In the genomic region with DNA sequence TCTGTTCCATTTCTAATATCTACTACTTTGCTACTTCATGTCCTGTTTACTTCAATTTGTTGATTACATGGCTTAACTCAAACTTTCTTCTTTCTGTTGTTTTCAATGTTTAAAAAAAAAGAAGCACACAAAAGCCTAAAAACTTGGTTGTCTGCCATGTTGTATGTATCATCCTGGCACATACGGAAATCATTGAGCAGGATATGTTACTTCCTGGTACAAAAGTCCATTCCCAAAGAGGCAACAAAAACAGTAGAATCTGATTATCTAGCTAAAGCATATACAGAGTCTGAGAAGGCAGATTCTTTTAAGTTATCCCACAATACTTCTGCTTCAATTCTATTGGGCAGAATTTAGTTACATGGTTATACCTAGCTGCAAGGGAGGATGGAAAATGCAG, we compare ENCODE assay signal across 1 cellular context.
TF ChIP-seq lines count a peak whose summit lies in the region.

No MANE protein-coding gene starts in this region.

TF ChIP-seq in HepG2, 621 proteins besides CTCF, POLR2A, EP300 and RAD21:
- TF ChIP-seq LCORL (IDR thresholded peaks at IDR 0.05), result 0 out of 2 replicates have a peak, but pooled peaks have one; percentile 17
- TF ChIP-seq LCORL (CRISPR knock-in tag; IDR thresholded peaks at IDR 0.05), result no peak
- TF ChIP-seq, protein P1, sequence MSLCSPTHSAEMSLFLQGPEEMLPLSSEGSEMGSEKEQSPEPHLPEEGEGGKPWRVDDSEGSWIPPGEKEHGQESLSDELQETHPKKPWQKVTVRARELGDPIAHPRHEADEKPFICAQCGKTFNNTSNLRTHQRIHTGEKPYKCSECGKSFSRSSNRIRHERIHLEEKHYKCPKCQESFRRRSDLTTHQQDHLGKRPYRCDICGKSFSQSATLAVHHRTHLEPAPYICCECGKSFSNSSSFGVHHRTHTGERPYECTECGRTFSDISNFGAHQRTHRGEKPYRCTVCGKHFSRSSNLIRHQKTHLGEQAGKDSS (CRISPR knock-in tag; IDR thresholded peaks at IDR 0.05; ENCODE audit: borderline replicate concordance, low read depth), result no peak
- TF ChIP-seq ELF1 (CRISPR knock-in tag; IDR thresholded peaks at IDR 0.05), result peak; percentile 35; the same call in 1 of the 2 replicates
- peak; percentile 87 for TF ChIP-seq ELF3 (CRISPR knock-in tag; IDR thresholded peaks at IDR 0.05)
- TF ChIP-seq PAF1 (CRISPR knock-in tag; IDR thresholded peaks at IDR 0.05), result no peak
- no peak for TF ChIP-seq ZNF562 (CRISPR knock-in tag; IDR thresholded peaks at IDR 0.05; ENCODE audit: borderline replicate concordance)
- no peak for TF ChIP-seq GABPA (IDR thresholded peaks at IDR 0.05; ENCODE audit: low read depth, low read length)
- peak; percentile 67 for TF ChIP-seq GABPA (CRISPR knock-in tag; IDR thresholded peaks at IDR 0.05; ENCODE audit: low read depth)
